13 cellular contexts compared by ENCODE assay signal in genomic region chr2:96887419-96888081, GRCh38. TPM values are rescaled to one million over a fixed set of nuclear protein-coding genes. Genes with fewer than 3 reads are reported as not detected.
DNase-seq lines count a peak whose midpoint lies in the region; ATAC-seq, FAIRE-seq and TF ChIP-seq lines count a peak whose summit lies in the region.
"Had no signal": no experiment of that assay in that cellular context is flagged by ENCODE, and none has a peak within 500 bp of the region (broad histone marks: within the 10 kb centered on the region; RNA-seq: fewer than 3 reads in every experiment).

No MANE protein-coding gene starts in this region.

- TF ChIP-seq RAD21 in H1 (IDR thresholded peaks at IDR 0.05 in 1 of 2, conservative IDR thresholded peaks at IDR 0.05 in 1 of 2; ENCODE audit: low read depth in 2 of 2, low read length in 2 of 2), result no peak

- no peak overlapping the region for H2BK5ac ChIP-seq in H1 (ENCODE audit: low read depth, low read length)

- BruUV-seq in PC-3 (replicated peaks; lab: Mats Ljungman, UMichigan), result no TSS peak

- FAIRE-seq in H1 (lab: Jason Lieb, UNC), result no peak
- FAIRE-seq: G401.6, RCC 7860 had no signal

- ATAC-seq in PC-3 (no peak), HG02678 (IDR thresholded peaks at IDR 0.05; ENCODE audit: unreplicated experiment) (no peak)

- 89% methylated on average over 18 of the region's 19 CpGs; no CpG with 5 or more reads in 1 of the 2 experiments for WGBS in H1 (ENCODE audit: extremely low coverage in 1 of 2, insufficient coverage in 1 of 2, insufficient read length in 1 of 2, insufficient replicate concordance in 2 of 2, low coverage in 1 of 2, low lambda C conversion rate in 2 of 2, missing lambda C conversion rate in 1 of 2), 2 experiments

- CTCF ChIA-PET in PC-3 (lab: Charles Lee) (no interaction called here), H1 (lab: Charles Lee; ENCODE audit: partially characterized antibody) (interaction anchor here (0.6 to 3.1 kb wide), 7 partner anchors 14 to 64 kb away, joined by 3 to 13 read pairs (median 3); partner anchors contain the start of gene ANKRD39)

- DNase-seq in PC-3, result peak; percentile 20
- DNase-seq in H1 (ENCODE audit: low read depth in 1 of 2, low spot score in 2 of 2), result no peak
- no peak for DNase-seq in SKM-1 treated with dmso at 0.1 percent for 144 hours (lab: John Stamatoyannopoulos, UW; ENCODE audit: unreplicated experiment)
- no peak for DNase-seq in activated effector memory CD4-positive, alpha-beta T cell treated with Interleukin-2 at 50 U/mL for 16 hours
- DNase-seq in SK-N-DZ (ENCODE audit: low spot score), result no peak
- DNase-seq: activated CD4-positive, CD25-positive, alpha-beta regulatory T cell; effector memory CD4-positive, alpha-beta T cell; HFFc6 had no signal

- H3K14ac ChIP-seq in H1 (ENCODE audit: insufficient read length), result no peak overlapping the region

- POLR2A ChIA-PET in PC-3 (lab: Charles Lee; ENCODE audit: unreplicated experiment), result no interaction called here
- POLR2A ChIA-PET in H1 (lab: Charles Lee; ENCODE audit: partially characterized antibody), result interaction anchor here (0.6 to 3.1 kb wide), 6 partner anchors 13 to 64 kb away, joined by 3 to 12 read pairs (median 4); no protein-coding TSS in a partner anchor

- H2BK20ac ChIP-seq in H1 (ENCODE audit: low read length), result no peak overlapping the region

- no peak for TF ChIP-seq POLR2A in H1 (IDR thresholded peaks at IDR 0.05; ENCODE audit: control extremely low read depth in 1 of 2, low read depth in 2 of 2, low read length in 2 of 2)

- H3K9ac ChIP-seq in PC-3 (ENCODE audit: low read length) (peak overlapping the region; percentile 67), H1 (replicated peaks in 1 of 4; ENCODE audit: extremely low read depth in 1 of 4, low read depth in 3 of 4, low read length in 3 of 4) (no peak overlapping the region), mucosa of stomach (ENCODE audit: low read length) (peak overlapping the region; percentile 28)

- H3K27me3 ChIP-seq in PC-3 (ENCODE audit: low read length) (no peaks in the 10 kb centered on the region), H1 (replicated peaks in 1 of 4; ENCODE audit: control insufficient read depth in 3 of 4, extremely low read depth in 1 of 4, insufficient read depth in 3 of 4, low read length in 3 of 4) (peaks cover 0 to 2% (median under 1%) of the 10 kb centered on the region in 4 experiments; a peak in 2 of 7 replicates), mucosa of stomach (ENCODE audit: control insufficient read depth, insufficient read depth, low read length) (no peaks in the 10 kb centered on the region)

- peaks cover 66% of the 10 kb centered on the region for H3K4me1 ChIP-seq in PC-3 (ENCODE audit: insufficient read depth, low read length)
- peaks cover 0 to 13% (median 8%) of the 10 kb centered on the region in 4 experiments; a peak in 5 of 7 replicates for H3K4me1 ChIP-seq in H1 (replicated peaks in 1 of 4; ENCODE audit: control insufficient read depth in 3 of 4, insufficient read depth in 4 of 4, low read length in 3 of 4)
- H3K4me1 ChIP-seq in mucosa of stomach (ENCODE audit: control insufficient read depth, insufficient read depth, low read length), result peaks cover 36% of the 10 kb centered on the region

- no peaks in the 10 kb centered on the region for H3F3A ChIP-seq in PC-3 (ENCODE audit: low read length, unreplicated experiment)

- H3K4me3 ChIP-seq in PC-3 (ENCODE audit: low read length) (peak overlapping the region; percentile 31; the same call in 1 of the 2 replicates), H1 (ENCODE audit: extremely low read depth in 1 of 4, insufficient read depth in 2 of 4, low read depth in 3 of 4, low read length in 4 of 4) (no peak overlapping the region), mucosa of stomach (ENCODE audit: low read length) (no peak overlapping the region)

- H2AFZ ChIP-seq in PC-3 (ENCODE audit: low read length), result peak overlapping the region; percentile 78
- no peak overlapping the region for H2AFZ ChIP-seq in H1 (ENCODE audit: low read length)

- H3K23me2 ChIP-seq in H1 (ENCODE audit: low read depth, low read length), result no peaks in the 10 kb centered on the region

- no peaks in the 10 kb centered on the region for H3K79me2 ChIP-seq in PC-3 (ENCODE audit: low read length)
- H3K79me2 ChIP-seq in H1 (ENCODE audit: control insufficient read depth in 1 of 2, insufficient read depth in 2 of 2, low read length in 2 of 2), result no peaks in the 10 kb centered on the region

- H3K23ac ChIP-seq in H1 (ENCODE audit: insufficient read length), result no peak overlapping the region

- no peak for TF ChIP-seq EP300 in H1 (IDR thresholded peaks at IDR 0.05; ENCODE audit: borderline replicate concordance in 1 of 2, low read depth in 2 of 2, low read length in 2 of 2)

- H4K5ac ChIP-seq in H1 (ENCODE audit: insufficient read length, low read depth, low read length), result no peak overlapping the region

- H3K18ac ChIP-seq in H1 (ENCODE audit: extremely low read depth, low read length), result no peak overlapping the region

- no peak overlapping the region for H4K8ac ChIP-seq in H1 (ENCODE audit: extremely low read depth, insufficient read depth, low read length)

- no peaks in the 10 kb centered on the region for H4K20me1 ChIP-seq in PC-3 (ENCODE audit: low read length)
- H4K20me1 ChIP-seq in H1 (replicated peaks in 1 of 2; ENCODE audit: control insufficient read depth in 1 of 2, insufficient read depth in 2 of 2, low read length in 2 of 2), result no peaks in the 10 kb centered on the region

- H3K36me3 ChIP-seq in PC-3 (ENCODE audit: low read depth, low read length), result no peaks in the 10 kb centered on the region
- H3K36me3 ChIP-seq in H1 (ENCODE audit: control insufficient read depth in 2 of 4, insufficient read depth in 4 of 4, low read length in 3 of 4), result no peaks in the 10 kb centered on the region
- no peaks in the 10 kb centered on the region for H3K36me3 ChIP-seq in mucosa of stomach (ENCODE audit: control insufficient read depth, insufficient read depth, low read length)

- H3K4ac ChIP-seq in H1 (replicated peaks; ENCODE audit: insufficient read length, low read depth, low read length), result no peak overlapping the region

- H2AK5ac ChIP-seq in H1 (ENCODE audit: low read depth, low read length), result no peak overlapping the region

- no peak overlapping the region for H2BK15ac ChIP-seq in H1 (ENCODE audit: low read length)

- peak overlapping the region; percentile 81 for H3K4me2 ChIP-seq in PC-3 (ENCODE audit: low read length)
- H3K4me2 ChIP-seq in H1 (ENCODE audit: insufficient read depth in 1 of 2, low read depth in 2 of 2, low read length in 2 of 2), result no peak overlapping the region

- no peaks in the 10 kb centered on the region for H3K79me1 ChIP-seq in H1 (ENCODE audit: low read depth, low read length)

- intact Hi-C loops in PC-3 (cut with micrococcal nuclease), result no loop called here

- no peaks in the 10 kb centered on the region for H3K9me3 ChIP-seq in PC-3 (ENCODE audit: low read length)
- H3K9me3 ChIP-seq in H1 (ENCODE audit: insufficient read depth in 2 of 2, low read depth in 1 of 2, low read length in 1 of 2), result no peaks in the 10 kb centered on the region
- H3K9me3 ChIP-seq in mucosa of stomach (ENCODE audit: control insufficient read depth, low read length), result no peaks in the 10 kb centered on the region

- H2BK12ac ChIP-seq in H1 (ENCODE audit: low read depth, low read length), result peak overlapping the region; percentile 64; the same call in 1 of the 2 replicates

- TF ChIP-seq CTCF in PC-3 (conservative IDR thresholded peaks at IDR 0.05; ENCODE audit: low read depth, low read length) (no peak), H1 (IDR thresholded peaks at IDR 0.05; ENCODE audit: control extremely low read depth in 1 of 3, insufficient read depth in 1 of 3, low read depth in 1 of 3, low read length in 3 of 3) (no peak)

- H3K9me2 ChIP-seq in PC-3 (replicated peaks; ENCODE audit: low read length), result no peaks in the 10 kb centered on the region

- H3K27ac ChIP-seq in PC-3 (ENCODE audit: low read length), result peak overlapping the region; percentile 94
- H3K27ac ChIP-seq in H1 (ENCODE audit: low read depth, low read length), result no peak overlapping the region
- peak overlapping the region; percentile 90 for H3K27ac ChIP-seq in temporal lobe (ENCODE audit: low read depth, low read length)

- peak overlapping the region; percentile 1 for H4K91ac ChIP-seq in H1 (replicated peaks; ENCODE audit: insufficient read length, low read length)

- H2BK120ac ChIP-seq in H1 (replicated peaks; ENCODE audit: low read depth, low read length), result no peak overlapping the region

- no peak overlapping the region for H3K56ac ChIP-seq in H1 (replicated peaks; ENCODE audit: insufficient read length, low read depth, low read length)

RNA-seq across cellular contexts. Expression of gene SEMA4C, which starts 17.7 kb away (rescaled TPM):
- total RNA-seq in PC-3 (2014; rRNA removed), result 20.6 and 29.8 TPM in 2 replicates
- 67.3 and 74.3 TPM in 2 replicates for total RNA-seq in H1 (2021; fragmentation: NEBNext Ultra II Directional; extraction: Animal tissue kit (Norgen Biotek cat#: 25700))
- 47.5 and 71.4 TPM in 2 replicates for polyA plus RNA-seq in H1 (2011; rRNA removed)
- 58.9 TPM for polyA plus RNA-seq in H1 (2011; cell fraction: cytosol; rRNA removed)
- 141 TPM for polyA plus RNA-seq in H1 (2011; cell fraction: nucleus; rRNA removed)
- 45.7 to 74.3 TPM (median 68.2 TPM) in 4 replicates for polyA plus RNA-seq in H1 (2012, experiment 1 of 2)
- polyA plus RNA-seq in H1 (2012, experiment 2 of 2), result 49.5 TPM
- 61.0 TPM for polyA plus RNA-seq in H1 (2013, experiment 1 of 2)
- 59.0 TPM for polyA plus RNA-seq in H1 (2013, experiment 2 of 2)
- 86.3 and 87.9 TPM in 2 replicates for polyA minus RNA-seq in H1 (2011; rRNA and poly(A)+ RNA removed)
- polyA minus RNA-seq in H1 (2011; cell fraction: cytosol; rRNA and poly(A)+ RNA removed), result 47.3 TPM
- polyA minus RNA-seq in H1 (2011; cell fraction: nucleus; rRNA and poly(A)+ RNA removed), result 43.7 TPM
- 42.8 TPM for total RNA-seq in temporal lobe
- polyA plus RNA-seq in SK-N-DZ (2014; cell fraction: cytosol; rRNA removed), result 42.0 and 42.7 TPM in 2 replicates
- polyA plus RNA-seq in SK-N-DZ (2014; cell fraction: nucleus; rRNA removed), result 91.3 and 99.0 TPM in 2 replicates

RNA-seq across cellular contexts. Expression of gene ANKRD39, which starts 29.7 kb away (rescaled TPM):
- total RNA-seq in PC-3 (2014; rRNA removed) (24.5 and 29.4 TPM in 2 replicates), temporal lobe (5.4 TPM)
- total RNA-seq in H1 (2021; fragmentation: NEBNext Ultra II Directional; extraction: Animal tissue kit (Norgen Biotek cat#: 25700)), result 18.5 and 19.7 TPM in 2 replicates
- polyA plus RNA-seq in H1 (2011; rRNA removed), result 21.3 and 22.9 TPM in 2 replicates
- 18.1 TPM for polyA plus RNA-seq in H1 (2011; cell fraction: cytosol; rRNA removed)
- polyA plus RNA-seq in H1 (2011; cell fraction: nucleus; rRNA removed), result 36.1 TPM
- 15.8 to 18.8 TPM (median 16.9 TPM) in 4 replicates for polyA plus RNA-seq in H1 (2012, experiment 1 of 2)
- polyA plus RNA-seq in H1 (2012, experiment 2 of 2), result 21.7 TPM
- 18.2 TPM for polyA plus RNA-seq in H1 (2013, experiment 1 of 2)
- 18.1 TPM for polyA plus RNA-seq in H1 (2013, experiment 2 of 2)
- 6.8 and 7.2 TPM in 2 replicates for polyA minus RNA-seq in H1 (2011; rRNA and poly(A)+ RNA removed)
- 5.2 TPM for polyA minus RNA-seq in H1 (2011; cell fraction: cytosol; rRNA and poly(A)+ RNA removed)
- polyA minus RNA-seq in H1 (2011; cell fraction: nucleus; rRNA and poly(A)+ RNA removed), result 10.3 TPM
- 23.2 and 23.9 TPM in 2 replicates for polyA plus RNA-seq in SK-N-DZ (2014; cell fraction: cytosol; rRNA removed)
- polyA plus RNA-seq in SK-N-DZ (2014; cell fraction: nucleus; rRNA removed), result 20.5 and 30.6 TPM in 2 replicates

RNA-seq across cellular contexts. Expression of gene ANKRD23, which starts 43.7 kb away (rescaled TPM):
- total RNA-seq in PC-3 (2014; rRNA removed) (4.0 and 8.2 TPM in 2 replicates), temporal lobe (5.2 TPM)
- total RNA-seq in H1 (2021; fragmentation: NEBNext Ultra II Directional; extraction: Animal tissue kit (Norgen Biotek cat#: 25700)), result 2.9 and 3.5 TPM in 2 replicates
- 3.4 and 4.8 TPM in 2 replicates for polyA plus RNA-seq in H1 (2011; rRNA removed)
- 3.9 TPM for polyA plus RNA-seq in H1 (2011; cell fraction: cytosol; rRNA removed)
- 29.4 TPM for polyA plus RNA-seq in H1 (2011; cell fraction: nucleus; rRNA removed)
- polyA plus RNA-seq in H1 (2012, experiment 1 of 2), result 2.3 to 5.8 TPM (median 3.8 TPM) in 4 replicates
- 2.0 TPM for polyA plus RNA-seq in H1 (2012, experiment 2 of 2)
- polyA plus RNA-seq in H1 (2013, experiment 1 of 2), result 2.5 TPM
- polyA plus RNA-seq in H1 (2013, experiment 2 of 2), result 2.4 TPM
- polyA minus RNA-seq in H1 (2011; rRNA and poly(A)+ RNA removed), result 2.6 and 3.1 TPM in 2 replicates
- polyA minus RNA-seq in H1 (2011; cell fraction: cytosol; rRNA and poly(A)+ RNA removed), result 2.9 TPM
- 3.9 TPM for polyA minus RNA-seq in H1 (2011; cell fraction: nucleus; rRNA and poly(A)+ RNA removed)
- 2.1 and 3.1 TPM in 2 replicates for polyA plus RNA-seq in SK-N-DZ (2014; cell fraction: cytosol; rRNA removed)
- 14.5 and 26.4 TPM in 2 replicates for polyA plus RNA-seq in SK-N-DZ (2014; cell fraction: nucleus; rRNA removed)

Comparison
In these comparisons a context has a peak if more than half of its experiments do, and no peak if none do; other contexts are left out.
1. H3K9ac ChIP-seq: peak in PC-3 (single experiment) and mucosa of stomach (single experiment); none in H1 (0 of 4).